Comparison of ENCODE assay signal across 19 cellular contexts in the genomic region with DNA sequence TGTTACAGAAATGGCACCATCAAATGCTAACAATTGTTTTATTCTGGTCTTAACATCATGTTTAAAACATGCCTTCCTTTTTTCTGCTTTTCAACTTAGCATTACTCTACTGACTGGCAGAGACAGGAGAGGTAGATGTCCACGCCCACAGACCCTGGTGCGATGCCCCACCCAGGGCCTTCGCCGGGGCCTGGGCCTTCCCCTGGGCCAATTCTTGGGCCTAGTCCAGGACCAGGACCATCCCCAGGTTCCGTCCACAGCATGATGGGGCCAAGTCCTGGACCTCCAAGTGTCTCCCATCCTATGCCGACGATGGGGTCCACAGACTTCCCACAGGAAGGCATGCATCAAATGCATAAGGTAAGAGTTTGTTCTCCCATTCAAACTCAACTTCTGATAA. TPM values are rescaled to one million over a fixed set of nuclear protein-coding genes. Genes with fewer than 3 reads are reported as not detected.
DNase-seq lines count a peak whose midpoint lies in the region; ATAC-seq and TF ChIP-seq lines count a peak whose summit lies in the region.
"Had no signal": no experiment of that assay in that cellular context is flagged by ENCODE, and none has a peak within 500 bp of the region (broad histone marks: within the 10 kb centered on the region; RNA-seq: fewer than 3 reads in every experiment).

No MANE protein-coding gene starts in this region.

- WGBS in trophoblast cell (ENCODE audit: extremely low coverage, insufficient coverage, insufficient read length) = no CpG with 5 or more reads among the region's 7 CpGs
- WGBS in esophagus muscularis mucosa = 86% methylated on average over 7 of the region's 7 CpGs

- H2AK5ac ChIP-seq in trophoblast cell (ENCODE audit: low read length) = no peak overlapping the region

- H3K4me1 Mint-ChIP-seq in CD4-positive, CD25-positive, alpha-beta regulatory T cell = peaks cover 54 to 89% (median 77%) of the 10 kb centered on the region in 4 donors
- H3K4me1 Mint-ChIP-seq in CD4-positive, alpha-beta memory T cell = peaks cover 71 to 90% (median 79%) of the 10 kb centered on the region in 4 donors
- H3K4me1 Mint-ChIP-seq in central memory CD8-positive, alpha-beta T cell = peaks cover 83% of the 10 kb centered on the region

- no peaks in the 10 kb centered on the region for H3K9me3 ChIP-seq in CD4-positive, CD25-positive, alpha-beta regulatory T cell (ENCODE audit: control insufficient read depth in 2 of 2, low read length in 2 of 2)
- no peaks in the 10 kb centered on the region for H3K9me3 ChIP-seq in CD4-positive, alpha-beta memory T cell (ENCODE audit: control insufficient read depth in 1 of 2, low read length in 2 of 2)
- H3K9me3 ChIP-seq in trophoblast cell (ENCODE audit: insufficient read depth, low read depth, low read length) (no peaks in the 10 kb centered on the region), esophagus muscularis mucosa (no peaks in the 10 kb centered on the region)
- H3K9me3 ChIP-seq: BLaER1, HAP-1 had no signal

- H3K27me3 Mint-ChIP-seq in CD4-positive, CD25-positive, alpha-beta regulatory T cell = no peaks in the 10 kb centered on the region
- no peaks in the 10 kb centered on the region for H3K27me3 Mint-ChIP-seq in CD4-positive, alpha-beta memory T cell
- H3K27me3 Mint-ChIP-seq in central memory CD8-positive, alpha-beta T cell = no peaks in the 10 kb centered on the region

- ATAC-seq in CD4-positive, CD25-positive, alpha-beta regulatory T cell (ENCODE audit: low read depth in 2 of 2) = no peak
- ATAC-seq in central memory CD8-positive, alpha-beta T cell (replicated peaks; ENCODE audit: extremely low read depth, poor library complexity, severe bottlenecking) = no peak
- no peak for ATAC-seq in GM18867 (IDR thresholded peaks at IDR 0.05; ENCODE audit: unreplicated experiment)
- ATAC-seq: CD8-positive, alpha-beta T cell; GM23338; PC-3 had no signal

- H3K4ac ChIP-seq in trophoblast cell (ENCODE audit: low read depth, low read length) = peak overlapping the region; percentile 53

- H2BK12ac ChIP-seq in trophoblast cell (ENCODE audit: low read length) = no peak overlapping the region

- no peak for DNase-seq in CD4-positive, CD25-positive, alpha-beta regulatory T cell
- DNase-seq in CD4-positive, alpha-beta memory T cell = no peak
- DNase-seq in central memory CD8-positive, alpha-beta T cell (ENCODE audit: low spot score in 2 of 2) = no peak
- no peak for DNase-seq in trophoblast cell
- DNase-seq in esophagus muscularis mucosa (ENCODE audit: extremely low spot score) = no peak
- no peak for DNase-seq in NK-92 treated with Interleukin-12 subunit alpha and Interleukin-12 subunit beta, amount 100 ng/mL, for 24 hours (lab: John Stamatoyannopoulos, UW)
- DNase-seq: CD8-positive, alpha-beta T cell; DND-41; Kasumi-1; NCI-H1417; NCI-H187; NCI-H2107; NCI-H69; PC-3; SHP77 had no signal

- peaks cover 40% of the 10 kb centered on the region for H3K36me3 ChIP-seq in CD4-positive, CD25-positive, alpha-beta regulatory T cell (ENCODE audit: control insufficient read depth, insufficient read depth, low read length)
- peaks cover 24% of the 10 kb centered on the region for H3K36me3 ChIP-seq in CD4-positive, alpha-beta memory T cell (ENCODE audit: insufficient read depth, low read length)
- H3K36me3 ChIP-seq in trophoblast cell (ENCODE audit: control insufficient read depth in 1 of 2, insufficient read depth in 2 of 2, low read length in 2 of 2) = peaks cover 7 to 21% of the 10 kb centered on the region in 2 experiments
- H3K36me3 ChIP-seq in esophagus muscularis mucosa = peaks cover 12 to 26% (median 14%) of the 10 kb centered on the region in 4 donors
- H3K36me3 ChIP-seq: HAP-1 had no signal

- H3K79me2 ChIP-seq in trophoblast cell (ENCODE audit: control insufficient read depth, insufficient read depth, low read length, poor library complexity) = peaks cover 12% of the 10 kb centered on the region

- no peak overlapping the region for H3K4me3 ChIP-seq in CD4-positive, CD25-positive, alpha-beta regulatory T cell (ENCODE audit: low read depth, low read length)
- H3K4me3 ChIP-seq in CD4-positive, alpha-beta memory T cell (ENCODE audit: low read length in 2 of 2) = no peak overlapping the region
- H3K4me3 ChIP-seq in trophoblast cell (ENCODE audit: low read depth, low read length) = no peak overlapping the region
- H3K4me3 ChIP-seq in esophagus muscularis mucosa = no peak overlapping the region
- H3K4me3 ChIP-seq: BLaER1, GM23338, HAP-1 had no signal

- H2AFZ ChIP-seq in trophoblast cell (ENCODE audit: insufficient read depth, low read length, poor library complexity) = no peak overlapping the region
- H2AFZ ChIP-seq: GM23338 had no signal

- no peak for TF ChIP-seq EP300 in esophagus muscularis mucosa (IDR thresholded peaks at IDR 0.05)

- H3K27me3 ChIP-seq in CD4-positive, CD25-positive, alpha-beta regulatory T cell (ENCODE audit: control insufficient read depth, insufficient read depth, low read length) = no peaks in the 10 kb centered on the region
- H3K27me3 ChIP-seq in CD4-positive, alpha-beta memory T cell (ENCODE audit: insufficient read depth, low read length) = no peaks in the 10 kb centered on the region
- H3K27me3 ChIP-seq in trophoblast cell (ENCODE audit: insufficient read depth, low read length) (no peaks in the 10 kb centered on the region), esophagus muscularis mucosa (no peaks in the 10 kb centered on the region)
- H3K27me3 ChIP-seq: BLaER1 had no signal

- CTCF ChIA-PET in CD4-positive, alpha-beta memory T cell (lab: Charles Lee; ENCODE audit: partially characterized antibody) = interaction anchor here (0.8 kb wide), 1 partner anchor 25 kb away, joined by 4 read pairs; no protein-coding TSS in a partner anchor

- POLR2A ChIA-PET in CD4-positive, alpha-beta memory T cell (lab: Charles Lee; ENCODE audit: partially characterized antibody) = interaction anchor here (3.6 kb wide), 1 partner anchor 12 kb away, joined by 88 read pairs; a partner anchor contains a TSS

- no peak overlapping the region for H2BK120ac ChIP-seq in trophoblast cell (ENCODE audit: insufficient read depth, low read length, poor library complexity)

- intact Hi-C loops in CD4-positive, alpha-beta memory T cell (cut with micrococcal nuclease) = no loop called here
- intact Hi-C loops in esophagus muscularis mucosa (cut with DNase I) = loop anchor here (10.0 kb wide), 1 partner anchor 816 kb away; a partner anchor contains a TSS

- H3K4me1 ChIP-seq in CD4-positive, CD25-positive, alpha-beta regulatory T cell (ENCODE audit: control insufficient read depth, insufficient read depth, low read length, poor library complexity, severe bottlenecking) = peaks cover 52% of the 10 kb centered on the region
- peaks cover 85% of the 10 kb centered on the region for H3K4me1 ChIP-seq in CD4-positive, alpha-beta memory T cell (ENCODE audit: insufficient read depth, low read length)
- H3K4me1 ChIP-seq in trophoblast cell (ENCODE audit: control insufficient read depth in 1 of 2, insufficient read depth in 2 of 2, low read length in 2 of 2) = peaks cover 16 to 25% of the 10 kb centered on the region in 2 experiments
- H3K4me1 ChIP-seq in esophagus muscularis mucosa = peaks cover 59 to 79% (median 67%) of the 10 kb centered on the region in 4 donors

- peak overlapping the region in 2 of 4 donors; percentile 20 to 47 for H3K4me3 Mint-ChIP-seq in CD4-positive, CD25-positive, alpha-beta regulatory T cell
- H3K4me3 Mint-ChIP-seq in CD4-positive, alpha-beta memory T cell = no peak overlapping the region
- peak overlapping the region; percentile 40 for H3K4me3 Mint-ChIP-seq in central memory CD8-positive, alpha-beta T cell
- H3K4me3 Mint-ChIP-seq: GM23338 had no signal

- H3K27ac ChIP-seq in CD4-positive, CD25-positive, alpha-beta regulatory T cell (ENCODE audit: insufficient read depth, low read length, poor library complexity, severe bottlenecking) = no peak overlapping the region
- no peak overlapping the region for H3K27ac ChIP-seq in CD4-positive, alpha-beta memory T cell (ENCODE audit: low read depth, low read length)
- no peak overlapping the region for H3K27ac ChIP-seq in trophoblast cell (ENCODE audit: low read depth, low read length)
- H3K27ac ChIP-seq in esophagus muscularis mucosa (replicated peaks in 1 of 4) = no peak overlapping the region
- H3K27ac ChIP-seq: BLaER1 had no signal

- no peak overlapping the region for H2BK5ac ChIP-seq in trophoblast cell (ENCODE audit: low read depth, low read length, poor library complexity)

- H3K27ac Mint-ChIP-seq in CD4-positive, CD25-positive, alpha-beta regulatory T cell = peak overlapping the region in 2 of 3 donors; percentile 78 to 79
- H3K27ac Mint-ChIP-seq in CD4-positive, alpha-beta memory T cell = peak overlapping the region in 4 of 7 donors; percentile 6 to 96 (median 65)
- H3K27ac Mint-ChIP-seq in central memory CD8-positive, alpha-beta T cell (ENCODE audit: low read depth) = peak overlapping the region; percentile 83
- H3K27ac Mint-ChIP-seq: GM23338 had no signal

- TF ChIP-seq POLR2A in esophagus muscularis mucosa (IDR thresholded peaks at IDR 0.05; ENCODE audit: low read depth) = no peak

- no peaks in the 10 kb centered on the region for H3K9me3 Mint-ChIP-seq in CD4-positive, CD25-positive, alpha-beta regulatory T cell
- no peaks in the 10 kb centered on the region for H3K9me3 Mint-ChIP-seq in CD4-positive, alpha-beta memory T cell
- H3K9me3 Mint-ChIP-seq in central memory CD8-positive, alpha-beta T cell = no peaks in the 10 kb centered on the region
- H3K9me3 Mint-ChIP-seq: CD8-positive, alpha-beta T cell; GM23338 had no signal

- no peak overlapping the region for H3K9ac ChIP-seq in trophoblast cell (ENCODE audit: low read length)
- H3K9ac ChIP-seq: BLaER1 had no signal

- no peak overlapping the region for H4K8ac ChIP-seq in trophoblast cell (ENCODE audit: low read depth, low read length)

- no peak overlapping the region for H4K12ac ChIP-seq in trophoblast cell (ENCODE audit: low read depth, low read length)

- no peak overlapping the region for H3K14ac ChIP-seq in trophoblast cell (ENCODE audit: low read length)

- H3K23ac ChIP-seq in trophoblast cell (ENCODE audit: low read length) = no peak overlapping the region

- peaks cover 6% of the 10 kb centered on the region for H3K79me1 ChIP-seq in trophoblast cell (ENCODE audit: low read length)

- no peak overlapping the region for H3K18ac ChIP-seq in trophoblast cell (ENCODE audit: low read length)

- H3K4me2 ChIP-seq in trophoblast cell (ENCODE audit: low read length) = no peak overlapping the region
- H3K4me2 ChIP-seq: BLaER1, GM23338 had no signal

- H3K36me3 Mint-ChIP-seq in CD4-positive, CD25-positive, alpha-beta regulatory T cell = peaks cover 42% of the 10 kb centered on the region
- peaks cover 38 to 54% of the 10 kb centered on the region in 2 donors for H3K36me3 Mint-ChIP-seq in CD4-positive, alpha-beta memory T cell
- H3K36me3 Mint-ChIP-seq in central memory CD8-positive, alpha-beta T cell (ENCODE audit: insufficient read depth) = peaks cover 50% of the 10 kb centered on the region

- H4K91ac ChIP-seq in trophoblast cell (ENCODE audit: low read depth, low read length) = no peak overlapping the region

- TF ChIP-seq CTCF in esophagus muscularis mucosa (IDR thresholded peaks at IDR 0.05) = no peak

RNA-seq across cellular contexts. Expression of a gene that starts 13.7 kb away (rescaled TPM):
- total RNA-seq in CD4-positive, CD25-positive, alpha-beta regulatory T cell = 298 TPM
- polyA plus RNA-seq in CD4-positive, CD25-positive, alpha-beta regulatory T cell = 10 to 100 TPM; 28.7 to 45.5 (median 34.9) TPM
- 100 to 1,000 TPM; 227 to 245 TPM for total RNA-seq in CD4-positive, alpha-beta memory T cell
- polyA plus RNA-seq in CD4-positive, alpha-beta memory T cell = 10 to 100 TPM; 18.5 to 57.4 TPM
- polyA plus RNA-seq in trophoblast cell (2013) = 70.8 and 75.1 TPM in 2 replicates
- 10 to 100 TPM; 76.7 to 99.0 (median 89.8) TPM for total RNA-seq in esophagus muscularis mucosa
